10 cellular contexts compared by ENCODE assay signal in the genomic region with DNA sequence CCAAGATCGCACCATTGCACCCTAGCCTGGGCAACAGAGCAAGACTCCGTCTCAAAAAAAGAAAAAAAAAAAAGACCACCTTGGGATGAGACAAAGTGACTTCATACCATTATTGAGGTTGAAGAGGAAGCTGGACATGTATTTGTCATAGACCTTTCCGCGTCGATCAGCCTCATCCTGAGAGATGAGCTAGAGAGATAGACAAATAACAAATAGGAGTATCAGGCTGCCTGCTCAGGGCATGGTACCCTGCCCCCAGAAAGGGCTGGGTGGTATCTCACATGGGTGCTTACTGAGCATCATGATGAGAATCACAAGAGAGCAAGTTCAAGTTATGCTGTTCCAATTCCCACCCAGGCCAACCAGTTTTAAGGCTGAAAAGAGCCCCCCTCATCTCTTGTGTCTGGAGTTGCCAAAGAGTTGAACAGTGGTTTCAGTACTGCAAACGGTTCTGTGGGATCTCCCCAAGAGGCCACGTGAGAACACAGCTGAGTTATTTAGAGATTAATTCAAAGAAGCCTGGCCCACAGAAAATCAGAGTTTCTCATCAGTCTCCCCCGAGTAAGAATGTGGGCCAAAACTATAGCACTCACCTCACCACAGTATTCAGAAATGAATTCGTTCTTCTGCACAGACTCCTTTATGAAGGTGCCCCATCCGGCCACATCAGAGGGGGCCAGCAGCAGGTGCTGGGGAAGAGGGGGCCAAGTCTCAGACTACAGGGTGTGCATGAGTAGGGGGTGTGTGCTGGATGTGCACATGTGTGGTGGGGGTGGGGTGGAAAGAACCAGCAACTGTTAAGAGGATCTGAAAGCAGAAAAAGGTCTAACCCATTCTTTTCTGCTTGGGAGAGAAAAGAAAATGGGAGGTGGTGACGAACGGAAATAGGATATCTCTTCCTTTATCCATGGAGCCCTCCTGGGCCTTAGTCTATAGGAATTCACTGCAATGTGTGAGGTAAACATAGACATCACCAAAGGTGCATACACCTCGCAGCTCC. TPM values are rescaled to one million over a fixed set of nuclear protein-coding genes. Genes with fewer than 3 reads are reported as not detected.
A peak's percentile ranks its signal among the peaks of the same experiment; 100 is the strongest.
DNase-seq lines count a peak whose midpoint lies in the region; ATAC-seq and TF ChIP-seq lines count a peak whose summit lies in the region.
"Had no signal": no experiment of that assay in that cellular context is flagged by ENCODE, and none has a peak within 500 bp of the region (broad histone marks: within the 10 kb centered on the region; RNA-seq: fewer than 3 reads in every experiment).

No MANE protein-coding gene starts in this region.

- H3K4me1 ChIP-seq in gastroesophageal sphincter, result peaks cover 0 to under 1% (median 0%) of the 10 kb centered on the region in 3 donors
- H3K4me1 ChIP-seq in HAP-1, result no peaks in the 10 kb centered on the region
- H3K4me1 ChIP-seq: pancreas had no signal

- DNase-seq in stimulated activated CD4-positive, alpha-beta T cell treated with anti-CD3 and anti-CD28 coated beads, Interleukin-15, amount 100 ng/mL, for 24 hours, result peak; percentile 66
- no peak for DNase-seq in stimulated activated CD4-positive, alpha-beta T cell treated with anti-CD3 and anti-CD28 coated beads, Interleukin-4, amount 100 ng/mL, for 1 hour
- DNase-seq in stimulated activated naive CD8-positive, alpha-beta T cell treated with anti-CD3 and anti-CD28 coated beads, Interleukin-15, amount 100 ng/mL, for 72 hours, result peak; percentile 65 to 86
- DNase-seq in NCI-H1417 treated with DMSO at 0.1 percent for 48 hours (lab: John Stamatoyannopoulos, UW), result no peak
- no peak for DNase-seq in HAP-1 (ENCODE audit: low spot score in 2 of 2)
- DNase-seq: NCI-H510A treated with DMSO at 0.1 percent for 48 hours, pancreas had no signal

- H3K27ac Mint-ChIP-seq in IgD-negative memory B cell, result peak overlapping the region; percentile 52 to 90 (median 69)
- H3K27ac Mint-ChIP-seq in stimulated activated naive CD8-positive, alpha-beta T cell treated with anti-CD3 and anti-CD28 coated beads, Interleukin-15, amount 100 ng/mL, for 72 hours, result peak overlapping the region; percentile 13 to 29

- H3K36me3 ChIP-seq in gastroesophageal sphincter, result peaks cover 0 to 100% of the 10 kb centered on the region in 2 donors
- H3K36me3 ChIP-seq in HAP-1 (replicated peaks), result peaks cover 90% of the 10 kb centered on the region

- ATAC-seq in HG02610 (IDR thresholded peaks at IDR 0.05; ENCODE audit: unreplicated experiment) (peak; percentile 90), gastroesophageal sphincter (no peak)
- ATAC-seq in stimulated activated naive CD8-positive, alpha-beta T cell treated with anti-CD3 and anti-CD28 coated beads, Interleukin-15, amount 100 ng/mL, for 72 hours, result peak; percentile 98
- ATAC-seq: pancreas had no signal

- in situ Hi-C loops in HAP-1 (cut with MboI; ENCODE audit: low sequenced_read_pairs), result no loop called here

- H3K27me3 Mint-ChIP-seq in IgD-negative memory B cell, result no peaks in the 10 kb centered on the region
- H3K27me3 Mint-ChIP-seq in stimulated activated naive CD8-positive, alpha-beta T cell treated with anti-CD3 and anti-CD28 coated beads, Interleukin-15, amount 100 ng/mL, for 72 hours, result no peaks in the 10 kb centered on the region

- no peak for TF ChIP-seq POLR2A in gastroesophageal sphincter (IDR thresholded peaks at IDR 0.05)

- WGBS in gastroesophageal sphincter (ENCODE audit: low coverage in 1 of 2), 2 donors, result 78 to 85% methylated on average over 5 to 10 of the region's 13 CpGs

- H3K36me3 Mint-ChIP-seq in IgD-negative memory B cell, result peaks cover 18% of the 10 kb centered on the region

- H3K9me3 Mint-ChIP-seq in IgD-negative memory B cell, result no peaks in the 10 kb centered on the region
- no peaks in the 10 kb centered on the region for H3K9me3 Mint-ChIP-seq in stimulated activated naive CD8-positive, alpha-beta T cell treated with anti-CD3 and anti-CD28 coated beads, Interleukin-15, amount 100 ng/mL, for 72 hours

- H3K27ac ChIP-seq in gastroesophageal sphincter, result no peak overlapping the region
- H3K27ac ChIP-seq: pancreas had no signal

- peaks cover 21 to 36% (median 27%) of the 10 kb centered on the region in 3 donors for H3K4me1 Mint-ChIP-seq in IgD-negative memory B cell
- peaks cover 41% of the 10 kb centered on the region for H3K4me1 Mint-ChIP-seq in stimulated activated naive CD8-positive, alpha-beta T cell treated with anti-CD3 and anti-CD28 coated beads, Interleukin-15, amount 100 ng/mL, for 72 hours

- H3K4me3 ChIP-seq in gastroesophageal sphincter, result no peak overlapping the region
- H3K4me3 ChIP-seq in HAP-1, result no peak overlapping the region
- H3K4me3 ChIP-seq: pancreas had no signal

- TF ChIP-seq CTCF in gastroesophageal sphincter (IDR thresholded peaks at IDR 0.05), result no peak

- no peak for TF ChIP-seq EP300 in gastroesophageal sphincter (IDR thresholded peaks at IDR 0.05)

- H3K27me3 ChIP-seq in gastroesophageal sphincter (no peaks in the 10 kb centered on the region), HAP-1 (ENCODE audit: low read depth) (no peaks in the 10 kb centered on the region)
- H3K27me3 ChIP-seq: pancreas had no signal

- peak overlapping the region; percentile 28 to 86 (median 45) for H3K4me3 Mint-ChIP-seq in IgD-negative memory B cell
- H3K4me3 Mint-ChIP-seq in stimulated activated naive CD8-positive, alpha-beta T cell treated with anti-CD3 and anti-CD28 coated beads, Interleukin-15, amount 100 ng/mL, for 72 hours, result peak overlapping the region; percentile 13 to 26

- H3K9me3 ChIP-seq in gastroesophageal sphincter, result no peaks in the 10 kb centered on the region
- no peaks in the 10 kb centered on the region for H3K9me3 ChIP-seq in HAP-1
- H3K9me3 ChIP-seq: pancreas had no signal

RNA-seq across cellular contexts. Expression of a gene that starts 22.5 kb away (rescaled TPM):
- polyA plus RNA-seq in IgD-negative memory B cell, result 1.1 TPM
- 10 to 100 TPM in 1 of 4 donors, 1 to 10 TPM in 3; 1.7 to 14.5 (median 9.1) TPM for total RNA-seq in gastroesophageal sphincter

RNA-seq across cellular contexts. Expression of a gene that starts 23.2 kb away (rescaled TPM):
- 2.1 TPM for polyA plus RNA-seq in IgD-negative memory B cell
- total RNA-seq in gastroesophageal sphincter, result 1 to 10 TPM; 1.0 to 4.6 (median 1.5) TPM

RNA-seq across cellular contexts. Expression of a gene that starts 28.0 kb away (rescaled TPM):
- polyA plus RNA-seq in IgD-negative memory B cell, result 1.1 TPM
- total RNA-seq in gastroesophageal sphincter, result 10 to 100 TPM; 13.7 to 40.8 (median 23.4) TPM

RNA-seq across cellular contexts. Expression of a gene that starts 40.0 kb away (rescaled TPM):
- 37.4 TPM for polyA plus RNA-seq in IgD-negative memory B cell
- total RNA-seq in gastroesophageal sphincter, result 10 to 100 TPM; 57.2 to 90.4 (median 59.7) TPM

RNA-seq across cellular contexts. Expression of a gene that starts 45.7 kb away (rescaled TPM):
- 2.5 TPM for polyA plus RNA-seq in IgD-negative memory B cell
- 10 to 100 TPM; 19.7 to 57.3 (median 33.7) TPM for total RNA-seq in gastroesophageal sphincter

Comparison
In these comparisons a context has a peak if more than half of its experiments do, and no peak if none do; other contexts are left out.
1. DNase-seq: peak in stimulated activated CD4-positive, alpha-beta T cell treated with anti-CD3 and anti-CD28 coated beads, Interleukin-15, amount 100 ng/mL, for 24 hours (single experiment) and stimulated activated naive CD8-positive, alpha-beta T cell treated with anti-CD3 and anti-CD28 coated beads, Interleukin-15, amount 100 ng/mL, for 72 hours (2 of 2); none in stimulated activated CD4-positive, alpha-beta T cell treated with anti-CD3 and anti-CD28 coated beads, Interleukin-4, amount 100 ng/mL, for 1 hour (single experiment), NCI-H1417 treated with DMSO at 0.1 percent for 48 hours (single experiment) and HAP-1 (0 of 2).